8 cellular contexts compared by ENCODE assay signal in genomic region chr22:44325718-44326548, GRCh38. TPM values are rescaled to one million over a fixed set of nuclear protein-coding genes. Genes with fewer than 3 reads are reported as not detected.
A peak's percentile ranks its signal among the peaks of the same experiment; 100 is the strongest.
DNase-seq lines count a peak whose midpoint lies in the region; ATAC-seq lines count a peak whose summit lies in the region.

No MANE protein-coding gene starts in this region.

- DNase-seq in NCI-H2227 (lab: John Stamatoyannopoulos, UW; ENCODE audit: unreplicated experiment) (peak; percentile 23), NCI-H2227 treated with DMSO at 0.1 percent for 48 hours (lab: John Stamatoyannopoulos, UW) (no peak), NCI-H146 treated with DMSO at 0.1 percent for 48 hours (lab: John Stamatoyannopoulos, UW; ENCODE audit: unreplicated experiment) (no peak), GM19240 (ENCODE audit: insufficient read length, low spot score) (no peak)
- no peak for DNase-seq in activated CD8-positive, alpha-beta T cell treated with anti-CD3 and anti-CD28 coated beads, Interleukin-2, amount 10 ng/mL, durations not matched to agents 7 days and 5 days
- DNase-seq in stimulated activated naive CD8-positive, alpha-beta T cell treated with anti-CD3 and anti-CD28 coated beads, Interleukin-15, amount 100 ng/mL, for 72 hours: no peak

- peak overlapping the region; percentile 36; the same call in 1 of the 2 replicates for H3K4me3 ChIP-seq in iPS-20b (ENCODE audit: low read length)

- H3K4me1 Mint-ChIP-seq in activated CD8-positive, alpha-beta T cell treated with anti-CD3 and anti-CD28 coated beads, Interleukin-2, amount 10 ng/mL, durations not matched to agents 7 days and 5 days (ENCODE audit: low read depth): peaks cover 31% of the 10 kb centered on the region
- peaks cover 51% of the 10 kb centered on the region for H3K4me1 Mint-ChIP-seq in stimulated activated naive CD8-positive, alpha-beta T cell treated with anti-CD3 and anti-CD28 coated beads, Interleukin-15, amount 100 ng/mL, for 72 hours

- peaks cover 26% of the 10 kb centered on the region for H3K27me3 ChIP-seq in iPS-20b (ENCODE audit: insufficient read depth, low read length)

- H3K27me3 Mint-ChIP-seq in activated CD8-positive, alpha-beta T cell treated with anti-CD3 and anti-CD28 coated beads, Interleukin-2, amount 10 ng/mL, durations not matched to agents 7 days and 5 days (ENCODE audit: low read depth): peaks cover 61% of the 10 kb centered on the region
- peaks cover 60% of the 10 kb centered on the region for H3K27me3 Mint-ChIP-seq in stimulated activated naive CD8-positive, alpha-beta T cell treated with anti-CD3 and anti-CD28 coated beads, Interleukin-15, amount 100 ng/mL, for 72 hours

- POLR2A ChIA-PET in activated CD8-positive, alpha-beta T cell treated with anti-CD3 and anti-CD28 coated beads, Interleukin-2, amount 10 ng/mL, durations not matched to agents 7 days and 5 days (lab: Charles Lee): no interaction called here

- peaks cover 4% of the 10 kb centered on the region; the same call in 1 of the 2 replicates for H3K4me1 ChIP-seq in iPS-20b (ENCODE audit: insufficient read depth, low read length)

- CTCF ChIA-PET in activated CD8-positive, alpha-beta T cell treated with anti-CD3 and anti-CD28 coated beads, Interleukin-2, amount 10 ng/mL, durations not matched to agents 7 days and 5 days (lab: Charles Lee): interaction anchor here (0.6 to 1.0 kb wide), 2 partner anchors 14 to 300 kb away, joined by 3 to 6 read pairs; no protein-coding TSS in a partner anchor

- no peak overlapping the region for H3K27ac Mint-ChIP-seq in activated CD8-positive, alpha-beta T cell treated with anti-CD3 and anti-CD28 coated beads, Interleukin-2, amount 10 ng/mL, durations not matched to agents 7 days and 5 days
- H3K27ac Mint-ChIP-seq in stimulated activated naive CD8-positive, alpha-beta T cell treated with anti-CD3 and anti-CD28 coated beads, Interleukin-15, amount 100 ng/mL, for 72 hours: peak overlapping the region; percentile 60 to 74

- H3K36me3 Mint-ChIP-seq in activated CD8-positive, alpha-beta T cell treated with anti-CD3 and anti-CD28 coated beads, Interleukin-2, amount 10 ng/mL, durations not matched to agents 7 days and 5 days (ENCODE audit: low read depth): no peaks in the 10 kb centered on the region

- no peaks in the 10 kb centered on the region for H3K9me3 Mint-ChIP-seq in activated CD8-positive, alpha-beta T cell treated with anti-CD3 and anti-CD28 coated beads, Interleukin-2, amount 10 ng/mL, durations not matched to agents 7 days and 5 days (ENCODE audit: insufficient read depth)
- H3K9me3 Mint-ChIP-seq in stimulated activated naive CD8-positive, alpha-beta T cell treated with anti-CD3 and anti-CD28 coated beads, Interleukin-15, amount 100 ng/mL, for 72 hours: no peaks in the 10 kb centered on the region

- no peak overlapping the region for H3K27ac ChIP-seq in iPS-20b (ENCODE audit: low read length)

- no peaks in the 10 kb centered on the region for H3K9me3 ChIP-seq in iPS-20b (ENCODE audit: insufficient read depth, low read depth, low read length)

- no peaks in the 10 kb centered on the region for H3K36me3 ChIP-seq in iPS-20b (ENCODE audit: insufficient read depth, low read depth, low read length)

- no peak overlapping the region; the same call in 1 of the 2 replicates for H3K9ac ChIP-seq in iPS-20b (ENCODE audit: low read depth, low read length)

- peak overlapping the region; percentile 59 for H3K4me3 Mint-ChIP-seq in activated CD8-positive, alpha-beta T cell treated with anti-CD3 and anti-CD28 coated beads, Interleukin-2, amount 10 ng/mL, durations not matched to agents 7 days and 5 days
- peak overlapping the region; percentile 68 to 83 for H3K4me3 Mint-ChIP-seq in stimulated activated naive CD8-positive, alpha-beta T cell treated with anti-CD3 and anti-CD28 coated beads, Interleukin-15, amount 100 ng/mL, for 72 hours

- no peak for ATAC-seq in activated CD8-positive, alpha-beta T cell treated with anti-CD3 and anti-CD28 coated beads, Interleukin-2, amount 10 ng/mL, durations not matched to agents 7 days and 5 days
- ATAC-seq in stimulated activated naive CD8-positive, alpha-beta T cell treated with anti-CD3 and anti-CD28 coated beads, Interleukin-15, amount 100 ng/mL, for 72 hours: no peak
- no peak for ATAC-seq in GM21360 (IDR thresholded peaks at IDR 0.05; ENCODE audit: unreplicated experiment)

RNA-seq across cellular contexts. Expression of gene SHISAL1, which starts 13.2 kb away (rescaled TPM):
- total RNA-seq in activated CD8-positive, alpha-beta T cell treated with anti-CD3 and anti-CD28 coated beads, Interleukin-2, amount 10 ng/mL, durations not matched to agents 7 days and 5 days: not detected
